8 cellular contexts compared by ENCODE assay signal in genomic region chr4:184282251-184282713, GRCh38.
DNase-seq lines count a peak whose midpoint lies in the region; ATAC-seq and TF ChIP-seq lines count a peak whose summit lies in the region.

No MANE protein-coding gene starts in this region.

- no peaks in the 10 kb centered on the region for H3K27me3 Mint-ChIP-seq in T-helper 2 cell treated with Interferon-gamma antibody and Interleukin-4, amounts not matched to agents 5 μg/mL and 100 μg/mL, for 36 hours (ENCODE audit: low read depth)

- TF ChIP-seq CTCF in epithelial cell of proximal tubule (conservative IDR thresholded peaks at IDR 0.05; ENCODE audit: low read depth, low read length), result peak; percentile 8

- no peak overlapping the region for H3K4me3 ChIP-seq in epithelial cell of proximal tubule (ENCODE audit: low read depth, low read length)

- peaks cover 9% of the 10 kb centered on the region for H3K9me3 Mint-ChIP-seq in T-helper 2 cell treated with Interferon-gamma antibody and Interleukin-4, amounts not matched to agents 5 μg/mL and 100 μg/mL, for 36 hours

- ATAC-seq in GM18861 (IDR thresholded peaks at IDR 0.05; ENCODE audit: unreplicated experiment) (peak; percentile 23), HG03066 (IDR thresholded peaks at IDR 0.05; ENCODE audit: low read depth, unreplicated experiment) (peak; percentile 26), GM19328 (IDR thresholded peaks at IDR 0.05; ENCODE audit: unreplicated experiment) (no peak)

- peak; percentile 75 for DNase-seq in T-helper 2 cell treated with Interferon-gamma antibody and Interleukin-4, amounts not matched to agents 5 μg/mL and 100 μg/mL, for 36 hours (ENCODE audit: low spot score)
- DNase-seq in epithelial cell of proximal tubule (ENCODE audit: low read depth) (no peak), NCI-H2171 treated with DMSO at 0.1 percent for 48 hours (lab: John Stamatoyannopoulos, UW) (no peak), putamen (ENCODE audit: low spot score) (no peak)
- DNase-seq in stimulated activated CD4-positive, alpha-beta T cell treated with anti-CD3 and anti-CD28 coated beads, Interleukin-2, amount 100 ng/mL, for 24 hours, result peak; percentile 58 to 67

- H3K27ac Mint-ChIP-seq in T-helper 2 cell treated with Interferon-gamma antibody and Interleukin-4, amounts not matched to agents 5 μg/mL and 100 μg/mL, for 36 hours, result peak overlapping the region; percentile 71

- peaks cover 4% of the 10 kb centered on the region for H3K36me3 Mint-ChIP-seq in T-helper 2 cell treated with Interferon-gamma antibody and Interleukin-4, amounts not matched to agents 5 μg/mL and 100 μg/mL, for 36 hours (ENCODE audit: low read depth)

- peaks cover 50% of the 10 kb centered on the region for H3K4me1 Mint-ChIP-seq in T-helper 2 cell treated with Interferon-gamma antibody and Interleukin-4, amounts not matched to agents 5 μg/mL and 100 μg/mL, for 36 hours (ENCODE audit: low read depth)

- peak overlapping the region; percentile 36 for H3K4me3 Mint-ChIP-seq in T-helper 2 cell treated with Interferon-gamma antibody and Interleukin-4, amounts not matched to agents 5 μg/mL and 100 μg/mL, for 36 hours

Comparison
In these comparisons a context has a peak if more than half of its experiments do, and no peak if none do; other contexts are left out.
1. DNase-seq: peak in T-helper 2 cell treated with Interferon-gamma antibody and Interleukin-4, amounts not matched to agents 5 μg/mL and 100 μg/mL, for 36 hours (single experiment) and stimulated activated CD4-positive, alpha-beta T cell treated with anti-CD3 and anti-CD28 coated beads, Interleukin-2, amount 100 ng/mL, for 24 hours (2 of 2); none in epithelial cell of proximal tubule (single experiment), NCI-H2171 treated with DMSO at 0.1 percent for 48 hours (single experiment) and putamen (single experiment).